10 cellular contexts compared by ENCODE assay signal in genomic region chr3:43770426-43771103, GRCh38.
DNase-seq lines count a peak whose midpoint lies in the region; ATAC-seq and FAIRE-seq lines count a peak whose summit lies in the region.
"Had no signal": no experiment of that assay in that cellular context is flagged by ENCODE, and none has a peak within 500 bp of the region (broad histone marks: within the 10 kb centered on the region; RNA-seq: fewer than 3 reads in every experiment).

No MANE protein-coding gene starts in this region.

- H3K27me3 Mint-ChIP-seq in stimulated activated naive CD8-positive, alpha-beta T cell treated with anti-CD3 and anti-CD28 coated beads, Interleukin-15, amount 100 ng/mL, for 72 hours: peaks cover 37% of the 10 kb centered on the region

- H3K27ac Mint-ChIP-seq in stimulated activated naive CD8-positive, alpha-beta T cell treated with anti-CD3 and anti-CD28 coated beads, Interleukin-15, amount 100 ng/mL, for 72 hours: no peak overlapping the region
- H3K27ac Mint-ChIP-seq: nephron; T-helper 1 cell treated with Interleukin-12 subunit alpha and Interleukin-12 subunit beta and Interleukin-4 antibody, amounts not matched to agents 30 μg/mL and 1 μg/mL, for 36 hours had no signal

- ATAC-seq in stimulated activated naive CD8-positive, alpha-beta T cell treated with anti-CD3 and anti-CD28 coated beads, Interleukin-15, amount 100 ng/mL, for 72 hours: peak; percentile 47
- no peak for ATAC-seq in GM18867 (IDR thresholded peaks at IDR 0.05; ENCODE audit: unreplicated experiment)

- H3K4me1 Mint-ChIP-seq in stimulated activated naive CD8-positive, alpha-beta T cell treated with anti-CD3 and anti-CD28 coated beads, Interleukin-15, amount 100 ng/mL, for 72 hours: peaks cover 42% of the 10 kb centered on the region

- H3K9me3 Mint-ChIP-seq in stimulated activated naive CD8-positive, alpha-beta T cell treated with anti-CD3 and anti-CD28 coated beads, Interleukin-15, amount 100 ng/mL, for 72 hours: no peaks in the 10 kb centered on the region
- H3K9me3 Mint-ChIP-seq: nephron; T-helper 1 cell treated with Interleukin-12 subunit alpha and Interleukin-12 subunit beta and Interleukin-4 antibody, amounts not matched to agents 30 μg/mL and 1 μg/mL, for 36 hours had no signal

- no peak overlapping the region for H3K4me3 Mint-ChIP-seq in stimulated activated naive CD8-positive, alpha-beta T cell treated with anti-CD3 and anti-CD28 coated beads, Interleukin-15, amount 100 ng/mL, for 72 hours
- H3K4me3 Mint-ChIP-seq: T-helper 1 cell treated with Interleukin-12 subunit alpha and Interleukin-12 subunit beta and Interleukin-4 antibody, amounts not matched to agents 30 μg/mL and 1 μg/mL, for 36 hours had no signal

- peak; percentile 27 for FAIRE-seq in islet of Langerhans (lab: Jason Lieb, UNC)

- DNase-seq in A172 (ENCODE audit: low spot score): peak; percentile 92
- peak; percentile 73 for DNase-seq in LoVo (ENCODE audit: low spot score)
- peak; percentile 28 for DNase-seq in activated naive CD4-positive, alpha-beta T cell treated with anti-CD3 and anti-CD28 coated beads, Interleukin-2, amount 50 U/mL, for 16 hours
- DNase-seq in stimulated activated naive CD8-positive, alpha-beta T cell treated with anti-CD3 and anti-CD28 coated beads, Interleukin-15, amount 100 ng/mL, for 72 hours: no peak
- DNase-seq in NCI-H82 treated with DMSO at 0.1 percent for 48 hours (lab: John Stamatoyannopoulos, UW; ENCODE audit: unreplicated experiment): no peak
- no peak for DNase-seq in NCI-H82 (lab: John Stamatoyannopoulos, UW)

Comparison
In these comparisons a context has a peak if more than half of its experiments do, and no peak if none do; other contexts are left out.
1. DNase-seq: peak in A172 (single experiment), LoVo (single experiment) and activated naive CD4-positive, alpha-beta T cell treated with anti-CD3 and anti-CD28 coated beads, Interleukin-2, amount 50 U/mL, for 16 hours (single experiment); none in stimulated activated naive CD8-positive, alpha-beta T cell treated with anti-CD3 and anti-CD28 coated beads, Interleukin-15, amount 100 ng/mL, for 72 hours (0 of 2), NCI-H82 treated with DMSO at 0.1 percent for 48 hours (single experiment) and NCI-H82 (single experiment).